31 cellular contexts compared by ENCODE assay signal in the genomic region with DNA sequence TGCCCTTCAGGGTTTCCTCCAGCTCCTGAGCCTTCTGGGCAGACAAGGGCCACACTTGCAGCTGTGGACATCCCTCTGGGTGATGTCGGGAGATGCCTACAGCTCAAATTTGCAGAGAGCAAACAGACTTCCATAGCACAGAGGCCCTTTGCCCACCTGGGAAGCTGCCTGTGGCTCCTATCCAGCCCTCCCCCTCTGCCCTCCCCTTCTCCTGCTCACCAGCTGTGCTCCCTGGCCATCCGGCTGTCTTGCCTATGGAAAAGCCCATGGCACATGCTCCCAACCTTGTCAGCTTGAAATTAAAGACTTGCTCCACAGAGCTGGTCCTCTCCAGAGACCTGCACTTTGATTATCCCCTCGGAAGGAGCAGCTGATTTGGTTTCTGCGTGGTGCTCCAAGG.
"Had no signal": no experiment of that assay in that cellular context is flagged by ENCODE, and none has a peak within 500 bp of the region (broad histone marks: within the 10 kb centered on the region; RNA-seq: fewer than 3 reads in every experiment).

No MANE protein-coding gene starts in this region.

- H3K27me3 ChIP-seq: Peyer's patch, SJSA1 had no signal

- ATAC-seq: activated CD4-positive, alpha-beta T cell treated with anti-CD3 and anti-CD28 coated beads for 36 hours; activated CD4-positive, CD25-positive, alpha-beta regulatory T cell treated with anti-CD3 and anti-CD28 coated beads, Interleukin-2, amount 50 U/mL, for 24 hours; activated CD8-positive, alpha-beta T cell treated with anti-CD3 and anti-CD28 coated beads, Interleukin-2, amount 10 ng/mL, durations not matched to agents 7 days and 5 days; PC-3; WTC11 had no signal

- H3K27ac ChIP-seq: KMS-11, Peyer's patch, SJSA1 had no signal

- DNase-seq: activated CD4-positive, alpha-beta T cell treated with anti-CD3 and anti-CD28 coated beads for 36 hours; activated CD4-positive, alpha-beta T cell treated with anti-CD3 and anti-CD28 coated beads, Interleukin-2, amount 10 ng/mL, durations not matched to agents 7 days and 5 days; activated CD4-positive, alpha-beta T cell treated with anti-CD3 and anti-CD28 coated beads, Interleukin-2, amount 50 U/mL, for 48 hours; activated CD8-positive, alpha-beta T cell treated with anti-CD3 and anti-CD28 coated beads, Interleukin-2, amount 10 ng/mL, durations not matched to agents 7 days and 5 days; activated gamma-delta T cell; activated naive CD4-positive, alpha-beta T cell treated with Interleukin-2 at 50 U/mL for 16 hours; activated naive CD8-positive, alpha-beta T cell treated with anti-CD3 and anti-CD28 coated beads, Interleukin-2, amount 10 ng/mL, durations not matched to agents 7 days and 5 days; activated T-cell treated with anti-CD3 and anti-CD28 coated beads, Interleukin-2, amount 50 U/mL, for 24 hours; anterior cingulate cortex; caudate nucleus; cerebellar nuclear complex; MM.1S; MV-4-11; NCI-H1105; NCI-H1417 treated with DMSO at 0.1 percent for 48 hours; NCI-H1694 treated with DMSO at 0.1 percent for 48 hours; NCI-H2029; NCI-H2227 treated with DMSO at 0.1 percent for 48 hours; NCI-H446; NCI-H510A treated with DMSO at 0.1 percent for 48 hours; NCI-H748 treated with DMSO at 0.1 percent for 48 hours; NK-92 treated with Interleukin-12 subunit alpha and Interleukin-12 subunit beta, amount 100 ng/mL, for 24 hours; PC-3; Peyer's patch; RPMI8226; SHP77 treated with DMSO at 0.1 percent for 48 hours; SK-N-SH had no signal

- H3K4me1 ChIP-seq: Peyer's patch, SJSA1 had no signal

- H3K36me3 ChIP-seq: Peyer's patch, SJSA1 had no signal

- H3K4me3 ChIP-seq: Peyer's patch, SJSA1 had no signal

- H3K9me3 ChIP-seq: SJSA1, SK-N-SH had no signal
